In genomic region chr5:17620627-17621026, GRCh38 we compare ENCODE assay signal across 1 cellular context.
TF ChIP-seq lines count a peak whose summit lies in the region.

No MANE protein-coding gene starts in this region.

TF ChIP-seq in H1, 55 proteins besides CTCF, POLR2A, EP300 and RAD21:
- TF ChIP-seq CHD7 (IDR thresholded peaks at IDR 0.05; ENCODE audit: insufficient replicate concordance, low read length) (no peak), CTBP2 (IDR thresholded peaks at IDR 0.05; ENCODE audit: borderline replicate concordance, insufficient read depth, insufficient read length, low read length) (no peak), ZNF274 (IDR thresholded peaks at IDR 0.05; ENCODE audit: borderline replicate concordance, extremely low read depth, low read length) (no peak), TCF12 (IDR thresholded peaks at IDR 0.05; ENCODE audit: low read depth, low read length) (0 out of 2 replicates have a peak, but pooled peaks have one; percentile 25), PHF8 (conservative IDR thresholded peaks at IDR 0.05; ENCODE audit: low read depth, low read length) (no peak), ASH2L (IDR thresholded peaks at IDR 0.05; ENCODE audit: low read length) (no peak), SIRT6 (IDR thresholded peaks at IDR 0.05; ENCODE audit: low read length) (no peak), BCL11A (IDR thresholded peaks at IDR 0.05; ENCODE audit: low read depth in 2 of 2, low read length in 2 of 2) (no peak), SRF (IDR thresholded peaks at IDR 0.05; ENCODE audit: low read depth, low read length) (no peak), MAX (IDR thresholded peaks at IDR 0.05) (peak; percentile 49; the same call in 1 of the 2 replicates), SAP30 (IDR thresholded peaks at IDR 0.05; ENCODE audit: insufficient read depth, insufficient replicate concordance, low read length) (no peak), JUND (IDR thresholded peaks at IDR 0.05; ENCODE audit: low read length) (no peak), SP1 (IDR thresholded peaks at IDR 0.05; ENCODE audit: low read depth, low read length) (no peak), CBX5 (IDR thresholded peaks at IDR 0.05; ENCODE audit: low read depth, low read length) (no peak), TAF1 (IDR thresholded peaks at IDR 0.05; ENCODE audit: low read depth, low read length) (no peak), SUZ12 (IDR thresholded peaks at IDR 0.05; ENCODE audit: low read length) (no peak), JUN (IDR thresholded peaks at IDR 0.05; ENCODE audit: low read depth, low read length) (no peak), BACH1 (IDR thresholded peaks at IDR 0.05; ENCODE audit: low read length) (no peak), NANOG (IDR thresholded peaks at IDR 0.05; ENCODE audit: insufficient read depth, low read depth, low read length, poor library complexity, severe bottlenecking) (peak; percentile 28)
